Comparison of ENCODE assay signal across 26 cellular contexts in genomic region chr6:116304538-116305097, GRCh38.
"Had no signal": no experiment of that assay in that cellular context is flagged by ENCODE, and none has a peak within 500 bp of the region (broad histone marks: within the 10 kb centered on the region; RNA-seq: fewer than 3 reads in every experiment).

No MANE protein-coding gene starts in this region.

- DNase-seq: activated CD4-positive, alpha-beta T cell treated with anti-CD3 and anti-CD28 coated beads for 48 hours; activated CD4-positive, alpha-beta T cell treated with anti-CD3 and anti-CD28 coated beads, Interleukin-2, amount 50 U/mL, for 4 hours; activated CD4-positive, CD25-positive, alpha-beta regulatory T cell treated with anti-CD3 and anti-CD28 coated beads, Interleukin-2, amount 50 U/mL, for 72 hours; activated CD8-positive, alpha-beta memory T cell treated with anti-CD3 and anti-CD28 coated beads for 24 hours; activated gamma-delta T cell; activated naive CD4-positive, alpha-beta T cell treated with anti-CD3 and anti-CD28 coated beads for 36 hours; activated T-cell treated with anti-CD3 and anti-CD28 coated beads, Interleukin-2, amount 50 U/mL, for 4 hours; brain microvascular endothelial cell; cerebellar nuclear complex; Kasumi-1; NCI-H1105 treated with DMSO at 0.1 percent for 48 hours; NCI-H146; NCI-H187 treated with DMSO at 0.1 percent for 48 hours; NCI-H2081 treated with DMSO at 0.1 percent for 48 hours; NCI-H2171; NCI-H2227 treated with DMSO at 0.1 percent for 48 hours; NCI-H526; NCI-H774; NK-92 treated with Interleukin-12 subunit alpha and Interleukin-12 subunit beta, amount 100 ng/mL, for 24 hours; Peyer's patch; SHP77 had no signal

- H3K9me3 ChIP-seq: Peyer's patch, SJSA1 had no signal

- H3K36me3 ChIP-seq: brain microvascular endothelial cell, Peyer's patch, SJSA1 had no signal

- H3K4me1 ChIP-seq: Peyer's patch, SJSA1 had no signal

- H3K4me1 Mint-ChIP-seq: WTC11 had no signal

- ATAC-seq: activated T-cell treated with anti-CD3 and anti-CD28 coated beads, Interleukin-2, amount 50 U/mL, for 4 hours; K562; WTC11 had no signal

- H3K27me3 ChIP-seq: brain microvascular endothelial cell, Peyer's patch, SJSA1 had no signal

- H3K27ac ChIP-seq: brain microvascular endothelial cell, Peyer's patch, SJSA1 had no signal

- H3K27ac Mint-ChIP-seq: activated naive CD4-positive, alpha-beta T cell treated with anti-CD3 and anti-CD28 coated beads for 36 hours; activated naive CD8-positive, alpha-beta T cell; T-helper 1 cell treated with Interleukin-12 subunit alpha and Interleukin-12 subunit beta and Interleukin-4 antibody, amounts not matched to agents 30 μg/mL and 1 μg/mL, for 36 hours; WTC11 had no signal

- H3K4me3 ChIP-seq: K562, Peyer's patch, SJSA1 had no signal

- H3K9me3 Mint-ChIP-seq: activated T-cell treated with anti-CD3 and anti-CD28 coated beads, Interleukin-2, amount 50 U/mL, for 4 hours; T-helper 1 cell treated with Interleukin-12 subunit alpha and Interleukin-12 subunit beta and Interleukin-4 antibody, amounts not matched to agents 30 μg/mL and 1 μg/mL, for 36 hours had no signal

- H3K27me3 Mint-ChIP-seq: activated naive CD8-positive, alpha-beta T cell had no signal

- H3K4me3 Mint-ChIP-seq: activated naive CD4-positive, alpha-beta T cell treated with anti-CD3 and anti-CD28 coated beads for 36 hours; activated naive CD8-positive, alpha-beta T cell; activated T-cell treated with anti-CD3 and anti-CD28 coated beads, Interleukin-2, amount 50 U/mL, for 4 hours; T-helper 1 cell treated with Interleukin-12 subunit alpha and Interleukin-12 subunit beta and Interleukin-4 antibody, amounts not matched to agents 30 μg/mL and 1 μg/mL, for 36 hours; WTC11 had no signal
